1 cellular context compared by ENCODE assay signal in the genomic region with DNA sequence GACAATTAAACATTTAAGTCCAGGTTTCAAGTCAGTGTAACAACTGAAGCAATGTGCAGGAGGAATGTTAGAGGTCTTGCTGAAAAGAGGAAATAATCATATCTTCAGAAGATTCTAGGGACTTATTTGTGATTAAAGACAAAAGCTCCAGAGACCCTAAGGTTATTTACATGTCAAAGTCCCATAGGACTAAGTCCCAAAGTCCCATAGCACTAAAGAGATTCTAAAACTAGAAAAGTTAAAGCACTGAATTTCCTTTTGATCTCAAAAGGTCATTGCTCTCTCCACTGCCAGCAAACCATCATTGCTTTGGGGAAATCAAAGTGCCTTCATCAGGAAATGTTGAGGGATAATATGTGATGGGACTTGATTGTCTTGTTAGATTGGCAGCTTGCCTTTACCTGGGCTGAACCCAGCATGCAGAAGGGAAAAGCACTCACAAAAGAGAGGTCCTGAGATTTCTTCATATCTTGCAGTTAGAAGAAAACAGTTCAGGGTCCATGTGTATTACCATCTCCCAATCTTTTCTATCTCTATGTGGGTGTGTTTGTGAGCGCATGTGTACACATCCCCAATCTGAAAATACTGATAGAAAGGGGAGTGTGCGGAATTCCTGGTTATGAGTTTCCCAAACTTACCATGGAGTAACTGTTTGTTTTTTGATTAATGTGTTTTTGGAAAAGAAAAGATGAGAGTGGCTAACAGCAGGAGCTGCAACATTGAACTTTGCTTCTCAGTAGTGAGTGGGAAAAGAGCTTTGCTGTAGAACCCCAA.
A peak's percentile ranks its signal among the peaks of the same experiment; 100 is the strongest.
TF ChIP-seq lines count a peak whose summit lies in the region.

No MANE protein-coding gene starts in this region.

TF ChIP-seq in HepG2, 621 proteins besides CTCF, POLR2A, EP300 and RAD21 (continued from another document and continues in another):
- TF ChIP-seq, protein P1, sequence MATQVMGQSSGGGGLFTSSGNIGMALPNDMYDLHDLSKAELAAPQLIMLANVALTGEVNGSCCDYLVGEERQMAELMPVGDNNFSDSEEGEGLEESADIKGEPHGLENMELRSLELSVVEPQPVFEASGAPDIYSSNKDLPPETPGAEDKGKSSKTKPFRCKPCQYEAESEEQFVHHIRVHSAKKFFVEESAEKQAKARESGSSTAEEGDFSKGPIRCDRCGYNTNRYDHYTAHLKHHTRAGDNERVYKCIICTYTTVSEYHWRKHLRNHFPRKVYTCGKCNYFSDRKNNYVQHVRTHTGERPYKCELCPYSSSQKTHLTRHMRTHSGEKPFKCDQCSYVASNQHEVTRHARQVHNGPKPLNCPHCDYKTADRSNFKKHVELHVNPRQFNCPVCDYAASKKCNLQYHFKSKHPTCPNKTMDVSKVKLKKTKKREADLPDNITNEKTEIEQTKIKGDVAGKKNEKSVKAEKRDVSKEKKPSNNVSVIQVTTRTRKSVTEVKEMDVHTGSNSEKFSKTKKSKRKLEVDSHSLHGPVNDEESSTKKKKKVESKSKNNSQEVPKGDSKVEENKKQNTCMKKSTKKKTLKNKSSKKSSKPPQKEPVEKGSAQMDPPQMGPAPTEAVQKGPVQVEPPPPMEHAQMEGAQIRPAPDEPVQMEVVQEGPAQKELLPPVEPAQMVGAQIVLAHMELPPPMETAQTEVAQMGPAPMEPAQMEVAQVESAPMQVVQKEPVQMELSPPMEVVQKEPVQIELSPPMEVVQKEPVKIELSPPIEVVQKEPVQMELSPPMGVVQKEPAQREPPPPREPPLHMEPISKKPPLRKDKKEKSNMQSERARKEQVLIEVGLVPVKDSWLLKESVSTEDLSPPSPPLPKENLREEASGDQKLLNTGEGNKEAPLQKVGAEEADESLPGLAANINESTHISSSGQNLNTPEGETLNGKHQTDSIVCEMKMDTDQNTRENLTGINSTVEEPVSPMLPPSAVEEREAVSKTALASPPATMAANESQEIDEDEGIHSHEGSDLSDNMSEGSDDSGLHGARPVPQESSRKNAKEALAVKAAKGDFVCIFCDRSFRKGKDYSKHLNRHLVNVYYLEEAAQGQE (IDR thresholded peaks at IDR 0.05; ENCODE audit: borderline replicate concordance in 1 of 2, low read depth in 1 of 2, low read length in 2 of 2), result no peak
- TF ChIP-seq ZNF20 (CRISPR knock-in tag; IDR thresholded peaks at IDR 0.05) (no peak), ZBTB20 (CRISPR knock-in tag; IDR thresholded peaks at IDR 0.05; ENCODE audit: borderline replicate concordance, low read depth) (peak; percentile 46; the same call in 1 of the 2 replicates), SOX6 (IDR thresholded peaks at IDR 0.05) (no peak), SOX6 (CRISPR knock-in tag; IDR thresholded peaks at IDR 0.05) (peak; percentile 96), MXI1 (IDR thresholded peaks at IDR 0.05; ENCODE audit: borderline replicate concordance, low read depth, low read length) (0 out of 3 replicates have a peak, but pooled peaks have one; percentile 29), POGZ (CRISPR knock-in tag; IDR thresholded peaks at IDR 0.05) (0 out of 2 replicates have a peak, but pooled peaks have one; percentile 18), KLF12 (CRISPR knock-in tag; IDR thresholded peaks at IDR 0.05; ENCODE audit: borderline replicate concordance) (no peak), ZSCAN20 (CRISPR knock-in tag; IDR thresholded peaks at IDR 0.05; ENCODE audit: borderline replicate concordance) (no peak), KAT7 (CRISPR knock-in tag; IDR thresholded peaks at IDR 0.05; ENCODE audit: borderline replicate concordance) (0 out of 2 replicates have a peak, but pooled peaks have one; percentile 40), SMARCE1 (IDR thresholded peaks at IDR 0.05; ENCODE audit: borderline replicate concordance) (no peak), HHEX (CRISPR knock-in tag; IDR thresholded peaks at IDR 0.05) (peak; percentile 58), ZNF564 (CRISPR knock-in tag; IDR thresholded peaks at IDR 0.05) (no peak), FOXA3 (CRISPR knock-in tag; IDR thresholded peaks at IDR 0.05) (peak; percentile 96), NFE2 (CRISPR knock-in tag; IDR thresholded peaks at IDR 0.05) (no peak), ZNF629 (CRISPR knock-in tag; conservative IDR thresholded peaks at IDR 0.05) (0 out of 2 replicates have a peak, but pooled peaks have one; percentile 9), GATAD2A (CRISPR knock-in tag; IDR thresholded peaks at IDR 0.05) (peak; percentile 92), FOXJ3 (CRISPR knock-in tag; IDR thresholded peaks at IDR 0.05; ENCODE audit: borderline replicate concordance) (peak; percentile 93; the same call in 1 of the 2 replicates)
- TF ChIP-seq, protein P2, sequence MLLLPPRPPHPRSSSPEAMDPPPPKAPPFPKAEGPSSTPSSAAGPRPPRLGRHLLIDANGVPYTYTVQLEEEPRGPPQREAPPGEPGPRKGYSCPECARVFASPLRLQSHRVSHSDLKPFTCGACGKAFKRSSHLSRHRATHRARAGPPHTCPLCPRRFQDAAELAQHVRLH (CRISPR knock-in tag; IDR thresholded peaks at IDR 0.05; ENCODE audit: borderline replicate concordance, low read depth), result 0 out of 2 replicates have a peak, but pooled peaks have one; percentile 55
- TF ChIP-seq, protein P3, sequence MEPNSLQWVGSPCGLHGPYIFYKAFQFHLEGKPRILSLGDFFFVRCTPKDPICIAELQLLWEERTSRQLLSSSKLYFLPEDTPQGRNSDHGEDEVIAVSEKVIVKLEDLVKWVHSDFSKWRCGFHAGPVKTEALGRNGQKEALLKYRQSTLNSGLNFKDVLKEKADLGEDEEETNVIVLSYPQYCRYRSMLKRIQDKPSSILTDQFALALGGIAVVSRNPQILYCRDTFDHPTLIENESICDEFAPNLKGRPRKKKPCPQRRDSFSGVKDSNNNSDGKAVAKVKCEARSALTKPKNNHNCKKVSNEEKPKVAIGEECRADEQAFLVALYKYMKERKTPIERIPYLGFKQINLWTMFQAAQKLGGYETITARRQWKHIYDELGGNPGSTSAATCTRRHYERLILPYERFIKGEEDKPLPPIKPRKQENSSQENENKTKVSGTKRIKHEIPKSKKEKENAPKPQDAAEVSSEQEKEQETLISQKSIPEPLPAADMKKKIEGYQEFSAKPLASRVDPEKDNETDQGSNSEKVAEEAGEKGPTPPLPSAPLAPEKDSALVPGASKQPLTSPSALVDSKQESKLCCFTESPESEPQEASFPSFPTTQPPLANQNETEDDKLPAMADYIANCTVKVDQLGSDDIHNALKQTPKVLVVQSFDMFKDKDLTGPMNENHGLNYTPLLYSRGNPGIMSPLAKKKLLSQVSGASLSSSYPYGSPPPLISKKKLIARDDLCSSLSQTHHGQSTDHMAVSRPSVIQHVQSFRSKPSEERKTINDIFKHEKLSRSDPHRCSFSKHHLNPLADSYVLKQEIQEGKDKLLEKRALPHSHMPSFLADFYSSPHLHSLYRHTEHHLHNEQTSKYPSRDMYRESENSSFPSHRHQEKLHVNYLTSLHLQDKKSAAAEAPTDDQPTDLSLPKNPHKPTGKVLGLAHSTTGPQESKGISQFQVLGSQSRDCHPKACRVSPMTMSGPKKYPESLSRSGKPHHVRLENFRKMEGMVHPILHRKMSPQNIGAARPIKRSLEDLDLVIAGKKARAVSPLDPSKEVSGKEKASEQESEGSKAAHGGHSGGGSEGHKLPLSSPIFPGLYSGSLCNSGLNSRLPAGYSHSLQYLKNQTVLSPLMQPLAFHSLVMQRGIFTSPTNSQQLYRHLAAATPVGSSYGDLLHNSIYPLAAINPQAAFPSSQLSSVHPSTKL (CRISPR knock-in tag; IDR thresholded peaks at IDR 0.05), result peak; percentile 92
- TF ChIP-seq, protein P4, sequence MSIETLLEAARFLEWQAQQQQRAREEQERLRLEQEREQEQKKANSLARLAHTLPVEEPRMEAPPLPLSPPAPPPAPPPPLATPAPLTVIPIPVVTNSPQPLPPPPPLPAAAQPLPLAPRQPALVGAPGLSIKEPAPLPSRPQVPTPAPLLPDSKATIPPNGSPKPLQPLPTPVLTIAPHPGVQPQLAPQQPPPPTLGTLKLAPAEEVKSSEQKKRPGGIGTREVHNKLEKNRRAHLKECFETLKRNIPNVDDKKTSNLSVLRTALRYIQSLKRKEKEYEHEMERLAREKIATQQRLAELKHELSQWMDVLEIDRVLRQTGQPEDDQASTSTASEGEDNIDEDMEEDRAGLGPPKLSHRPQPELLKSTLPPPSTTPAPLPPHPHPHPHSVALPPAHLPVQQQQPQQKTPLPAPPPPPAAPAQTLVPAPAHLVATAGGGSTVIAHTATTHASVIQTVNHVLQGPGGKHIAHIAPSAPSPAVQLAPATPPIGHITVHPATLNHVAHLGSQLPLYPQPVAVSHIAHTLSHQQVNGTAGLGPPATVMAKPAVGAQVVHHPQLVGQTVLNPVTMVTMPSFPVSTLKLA (IDR thresholded peaks at IDR 0.05), result peak; percentile 30; the same call in 1 of the 2 replicates
- TF ChIP-seq, protein P5, sequence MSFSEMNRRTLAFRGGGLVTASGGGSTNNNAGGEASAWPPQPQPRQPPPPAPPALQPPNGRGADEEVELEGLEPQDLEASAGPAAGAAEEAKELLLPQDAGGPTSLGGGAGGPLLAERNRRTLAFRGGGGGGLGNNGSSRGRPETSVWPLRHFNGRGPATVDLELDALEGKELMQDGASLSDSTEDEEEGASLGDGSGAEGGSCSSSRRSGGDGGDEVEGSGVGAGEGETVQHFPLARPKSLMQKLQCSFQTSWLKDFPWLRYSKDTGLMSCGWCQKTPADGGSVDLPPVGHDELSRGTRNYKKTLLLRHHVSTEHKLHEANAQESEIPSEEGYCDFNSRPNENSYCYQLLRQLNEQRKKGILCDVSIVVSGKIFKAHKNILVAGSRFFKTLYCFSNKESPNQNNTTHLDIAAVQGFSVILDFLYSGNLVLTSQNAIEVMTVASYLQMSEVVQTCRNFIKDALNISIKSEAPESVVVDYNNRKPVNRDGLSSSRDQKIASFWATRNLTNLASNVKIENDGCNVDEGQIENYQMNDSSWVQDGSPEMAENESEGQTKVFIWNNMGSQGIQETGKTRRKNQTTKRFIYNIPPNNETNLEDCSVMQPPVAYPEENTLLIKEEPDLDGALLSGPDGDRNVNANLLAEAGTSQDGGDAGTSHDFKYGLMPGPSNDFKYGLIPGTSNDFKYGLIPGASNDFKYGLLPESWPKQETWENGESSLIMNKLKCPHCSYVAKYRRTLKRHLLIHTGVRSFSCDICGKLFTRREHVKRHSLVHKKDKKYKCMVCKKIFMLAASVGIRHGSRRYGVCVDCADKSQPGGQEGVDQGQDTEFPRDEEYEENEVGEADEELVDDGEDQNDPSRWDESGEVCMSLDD (CRISPR knock-in tag; IDR thresholded peaks at IDR 0.05; ENCODE audit: borderline replicate concordance), result no peak
- TF ChIP-seq, protein P6, sequence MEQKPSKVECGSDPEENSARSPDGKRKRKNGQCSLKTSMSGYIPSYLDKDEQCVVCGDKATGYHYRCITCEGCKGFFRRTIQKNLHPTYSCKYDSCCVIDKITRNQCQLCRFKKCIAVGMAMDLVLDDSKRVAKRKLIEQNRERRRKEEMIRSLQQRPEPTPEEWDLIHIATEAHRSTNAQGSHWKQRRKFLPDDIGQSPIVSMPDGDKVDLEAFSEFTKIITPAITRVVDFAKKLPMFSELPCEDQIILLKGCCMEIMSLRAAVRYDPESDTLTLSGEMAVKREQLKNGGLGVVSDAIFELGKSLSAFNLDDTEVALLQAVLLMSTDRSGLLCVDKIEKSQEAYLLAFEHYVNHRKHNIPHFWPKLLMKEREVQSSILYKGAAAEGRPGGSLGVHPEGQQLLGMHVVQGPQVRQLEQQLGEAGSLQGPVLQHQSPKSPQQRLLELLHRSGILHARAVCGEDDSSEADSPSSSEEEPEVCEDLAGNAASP (CRISPR knock-in tag; IDR thresholded peaks at IDR 0.05; ENCODE audit: borderline replicate concordance), result peak; percentile 97
- TF ChIP-seq, protein P7, sequence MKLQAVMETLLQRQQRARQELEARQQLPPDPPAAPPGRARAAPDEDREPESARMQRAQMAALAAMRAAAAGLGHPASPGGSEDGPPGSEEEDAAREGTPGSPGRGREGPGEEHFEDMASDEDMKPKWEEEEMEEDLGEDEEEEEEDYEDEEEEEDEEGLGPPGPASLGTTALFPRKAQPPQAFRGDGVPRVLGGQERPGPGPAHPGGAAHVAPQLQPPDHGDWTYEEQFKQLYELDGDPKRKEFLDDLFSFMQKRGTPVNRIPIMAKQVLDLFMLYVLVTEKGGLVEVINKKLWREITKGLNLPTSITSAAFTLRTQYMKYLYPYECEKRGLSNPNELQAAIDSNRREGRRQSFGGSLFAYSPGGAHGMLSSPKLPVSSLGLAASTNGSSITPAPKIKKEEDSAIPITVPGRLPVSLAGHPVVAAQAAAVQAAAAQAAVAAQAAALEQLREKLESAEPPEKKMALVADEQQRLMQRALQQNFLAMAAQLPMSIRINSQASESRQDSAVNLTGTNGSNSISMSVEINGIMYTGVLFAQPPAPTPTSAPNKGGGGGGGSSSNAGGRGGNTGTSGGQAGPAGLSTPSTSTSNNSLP (IDR thresholded peaks at IDR 0.05; ENCODE audit: low read depth, low read length), result 0 out of 2 replicates have a peak, but pooled peaks have one; percentile 9
- TF ChIP-seq, protein P8, sequence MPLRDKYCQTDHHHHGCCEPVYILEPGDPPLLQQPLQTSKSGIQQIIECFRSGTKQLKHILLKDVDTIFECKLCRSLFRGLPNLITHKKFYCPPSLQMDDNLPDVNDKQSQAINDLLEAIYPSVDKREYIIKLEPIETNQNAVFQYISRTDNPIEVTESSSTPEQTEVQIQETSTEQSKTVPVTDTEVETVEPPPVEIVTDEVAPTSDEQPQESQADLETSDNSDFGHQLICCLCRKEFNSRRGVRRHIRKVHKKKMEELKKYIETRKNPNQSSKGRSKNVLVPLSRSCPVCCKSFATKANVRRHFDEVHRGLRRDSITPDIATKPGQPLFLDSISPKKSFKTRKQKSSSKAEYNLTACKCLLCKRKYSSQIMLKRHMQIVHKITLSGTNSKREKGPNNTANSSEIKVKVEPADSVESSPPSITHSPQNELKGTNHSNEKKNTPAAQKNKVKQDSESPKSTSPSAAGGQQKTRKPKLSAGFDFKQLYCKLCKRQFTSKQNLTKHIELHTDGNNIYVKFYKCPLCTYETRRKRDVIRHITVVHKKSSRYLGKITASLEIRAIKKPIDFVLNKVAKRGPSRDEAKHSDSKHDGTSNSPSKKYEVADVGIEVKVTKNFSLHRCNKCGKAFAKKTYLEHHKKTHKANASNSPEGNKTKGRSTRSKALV (CRISPR knock-in tag; IDR thresholded peaks at IDR 0.05), result no peak
- TF ChIP-seq, protein P9, sequence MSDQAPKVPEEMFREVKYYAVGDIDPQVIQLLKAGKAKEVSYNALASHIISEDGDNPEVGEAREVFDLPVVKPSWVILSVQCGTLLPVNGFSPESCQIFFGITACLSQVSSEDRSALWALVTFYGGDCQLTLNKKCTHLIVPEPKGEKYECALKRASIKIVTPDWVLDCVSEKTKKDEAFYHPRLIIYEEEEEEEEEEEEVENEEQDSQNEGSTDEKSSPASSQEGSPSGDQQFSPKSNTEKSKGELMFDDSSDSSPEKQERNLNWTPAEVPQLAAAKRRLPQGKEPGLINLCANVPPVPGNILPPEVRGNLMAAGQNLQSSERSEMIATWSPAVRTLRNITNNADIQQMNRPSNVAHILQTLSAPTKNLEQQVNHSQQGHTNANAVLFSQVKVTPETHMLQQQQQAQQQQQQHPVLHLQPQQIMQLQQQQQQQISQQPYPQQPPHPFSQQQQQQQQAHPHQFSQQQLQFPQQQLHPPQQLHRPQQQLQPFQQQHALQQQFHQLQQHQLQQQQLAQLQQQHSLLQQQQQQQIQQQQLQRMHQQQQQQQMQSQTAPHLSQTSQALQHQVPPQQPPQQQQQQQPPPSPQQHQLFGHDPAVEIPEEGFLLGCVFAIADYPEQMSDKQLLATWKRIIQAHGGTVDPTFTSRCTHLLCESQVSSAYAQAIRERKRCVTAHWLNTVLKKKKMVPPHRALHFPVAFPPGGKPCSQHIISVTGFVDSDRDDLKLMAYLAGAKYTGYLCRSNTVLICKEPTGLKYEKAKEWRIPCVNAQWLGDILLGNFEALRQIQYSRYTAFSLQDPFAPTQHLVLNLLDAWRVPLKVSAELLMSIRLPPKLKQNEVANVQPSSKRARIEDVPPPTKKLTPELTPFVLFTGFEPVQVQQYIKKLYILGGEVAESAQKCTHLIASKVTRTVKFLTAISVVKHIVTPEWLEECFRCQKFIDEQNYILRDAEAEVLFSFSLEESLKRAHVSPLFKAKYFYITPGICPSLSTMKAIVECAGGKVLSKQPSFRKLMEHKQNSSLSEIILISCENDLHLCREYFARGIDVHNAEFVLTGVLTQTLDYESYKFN (CRISPR knock-in tag; conservative IDR thresholded peaks at IDR 0.05), result peak; percentile 98
